In genomic region chr2:122815120-122815519, GRCh38 we compare ENCODE assay signal across 26 cellular contexts.
"Had no signal": no experiment of that assay in that cellular context is flagged by ENCODE, and none has a peak within 500 bp of the region (broad histone marks: within the 10 kb centered on the region; RNA-seq: fewer than 3 reads in every experiment).

No MANE protein-coding gene starts in this region.

- H3K27ac ChIP-seq: left ventricle myocardium inferior, pancreas, prostate gland, skin epidermis, stomach, testis, thyroid gland, transverse colon, upper lobe of left lung, vagina had no signal

- H3K4me1 ChIP-seq: left ventricle myocardium inferior, pancreas, prostate gland, stomach, testis, thyroid gland, transverse colon, upper lobe of left lung, vagina had no signal

- DNase-seq: islet precursor cell; left ventricle myocardium inferior; mesendoderm; naive B cell; natural killer cell; nephron progenitor cell; pancreas; posterior cingulate gyrus; retina; right cardiac atrium; stimulated activated CD4-positive, alpha-beta T cell treated with anti-CD3 and anti-CD28 coated beads, Interleukin-12 subunit alpha, Interleukin-12 subunit beta, amount 100 ng/mL, for 4 hours; stimulated activated CD4-positive, alpha-beta T cell treated with anti-CD3 and anti-CD28 coated beads, Interleukin-15, amount 100 ng/mL, for 24 hours; stimulated activated CD4-positive, alpha-beta T cell treated with anti-CD3 and anti-CD28 coated beads, Interleukin-2, amount 100 ng/mL, for 24 hours; stimulated activated CD4-positive, alpha-beta T cell treated with anti-CD3 and anti-CD28 coated beads, Interleukin-4, amount 100 ng/mL, for 1 hour; stimulated activated naive B cell treated with anti-CD40 and anti-IgM and Interleukin-4, amounts not matched to agents 10 μg/mL and 1 μg/mL and 100 μg/mL, for 72 hours; stimulated activated naive CD8-positive, alpha-beta T cell treated with anti-CD3 and anti-CD28 coated beads, Interleukin-15, Interleukin-2, amounts not matched to agents 100 U/mL and 50 U/mL, for 24 hours; stomach; testis; thyroid gland; transverse colon; upper lobe of left lung had no signal

- H3K36me3 ChIP-seq: left ventricle myocardium inferior, pancreas, prostate gland, stomach, thyroid gland, transverse colon, upper lobe of left lung, vagina had no signal

- H3K4me3 Mint-ChIP-seq: mesothelial cell of epicardium; naive B cell; natural killer cell; nephron progenitor cell; stimulated activated naive B cell treated with anti-CD40 and anti-IgM and Interleukin-4, amounts not matched to agents 10 μg/mL and 1 μg/mL and 100 μg/mL, for 72 hours had no signal

- H3K27me3 ChIP-seq: pancreas, stomach, testis, thyroid gland, transverse colon, upper lobe of left lung, vagina had no signal

- H3K27me3 Mint-ChIP-seq: naive B cell; stimulated activated naive B cell treated with anti-CD40 and anti-IgM and Interleukin-4, amounts not matched to agents 10 μg/mL and 1 μg/mL and 100 μg/mL, for 72 hours had no signal

- H3K27ac Mint-ChIP-seq: mesothelial cell of epicardium; naive B cell; natural killer cell; nephron progenitor cell; stimulated activated naive B cell treated with anti-CD40 and anti-IgM and Interleukin-4, amounts not matched to agents 10 μg/mL and 1 μg/mL and 100 μg/mL, for 72 hours had no signal

- H3K9me3 ChIP-seq: pancreas, prostate gland, testis, thyroid gland, transverse colon, upper lobe of left lung, vagina had no signal

- H3K36me3 Mint-ChIP-seq: mesothelial cell of epicardium; naive B cell; stimulated activated naive B cell treated with anti-CD40 and anti-IgM and Interleukin-4, amounts not matched to agents 10 μg/mL and 1 μg/mL and 100 μg/mL, for 72 hours had no signal

- H3K4me3 ChIP-seq: left ventricle myocardium inferior, lung, pancreas, prostate gland, skin epidermis, stomach, testis, thyroid gland, transverse colon, upper lobe of left lung, vagina had no signal

- H3K4me1 Mint-ChIP-seq: mesothelial cell of epicardium; naive B cell; natural killer cell; stimulated activated naive B cell treated with anti-CD40 and anti-IgM and Interleukin-4, amounts not matched to agents 10 μg/mL and 1 μg/mL and 100 μg/mL, for 72 hours had no signal
